ENCODE assay signal across 25 cellular contexts in the genomic region with DNA sequence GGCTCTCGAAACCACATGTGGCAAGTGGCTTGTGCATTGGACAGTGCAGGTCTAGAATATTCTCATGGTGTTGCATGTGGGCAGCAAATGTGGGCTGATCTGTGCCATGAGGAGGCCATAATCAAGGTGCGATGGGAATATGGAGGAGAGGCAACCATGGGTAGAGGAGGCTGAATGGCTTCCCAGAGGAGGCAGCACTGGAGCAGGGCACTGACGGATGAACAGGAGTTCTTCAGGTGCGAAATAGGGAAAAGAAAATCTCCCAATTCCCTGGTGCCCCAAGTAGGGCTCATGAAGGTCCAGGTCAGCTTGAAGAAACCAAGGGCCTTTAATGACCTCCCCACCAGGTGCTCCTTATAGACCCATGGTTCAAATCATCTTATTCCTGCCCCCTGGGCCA.
"Had no signal": no experiment of that assay in that cellular context is flagged by ENCODE, and none has a peak within 500 bp of the region (broad histone marks: within the 10 kb centered on the region; RNA-seq: fewer than 3 reads in every experiment).

No MANE protein-coding gene starts in this region.

- H3K27me3 ChIP-seq: neural progenitor cell, suprapubic skin, transverse colon, vagina had no signal

- H3K27me3 Mint-ChIP-seq: effector memory CD8-positive, alpha-beta T cell; memory B cell; naive B cell; natural killer cell treated with Interleukin-12 subunit alpha and Interleukin-12 subunit beta and Interleukin-15 and Interleukin-18, amount 100 ng/mL, for 72 hours; stimulated activated naive CD8-positive, alpha-beta T cell treated with anti-CD3 and anti-CD28 coated beads, Interleukin-15, amount 100 ng/mL, for 72 hours had no signal

- ATAC-seq: effector memory CD8-positive, alpha-beta T cell; left lobe of liver; mucosa of descending colon; natural killer cell treated with Interleukin-12 subunit alpha and Interleukin-12 subunit beta and Interleukin-15 and Interleukin-18, amount 100 ng/mL, for 72 hours; sciatic nerve; stimulated activated naive CD8-positive, alpha-beta T cell treated with anti-CD3 and anti-CD28 coated beads, Interleukin-15, amount 100 ng/mL, for 72 hours had no signal

- H3K4me3 ChIP-seq: lung, mucosa of descending colon, neural progenitor cell, smooth muscle cell, suprapubic skin, transverse colon, vagina had no signal

- H3K4me3 Mint-ChIP-seq: effector memory CD8-positive, alpha-beta T cell; memory B cell; mesothelial cell of epicardium; natural killer cell treated with Interleukin-12 subunit alpha and Interleukin-12 subunit beta and Interleukin-15 and Interleukin-18, amount 100 ng/mL, for 72 hours; neural progenitor cell; stimulated activated naive CD8-positive, alpha-beta T cell treated with anti-CD3 and anti-CD28 coated beads, Interleukin-15, amount 100 ng/mL, for 72 hours had no signal

- H3K4me2 ChIP-seq: neural progenitor cell, smooth muscle cell had no signal

- H3K9ac ChIP-seq: neural progenitor cell, parathyroid adenoma had no signal

- H3K36me3 Mint-ChIP-seq: memory B cell; naive B cell; natural killer cell treated with Interleukin-12 subunit alpha and Interleukin-12 subunit beta and Interleukin-15 and Interleukin-18, amount 100 ng/mL, for 72 hours; neural progenitor cell had no signal

- H3K4me1 ChIP-seq: parathyroid adenoma had no signal

- H3K79me2 ChIP-seq: parathyroid adenoma had no signal

- H3K9me3 Mint-ChIP-seq: effector memory CD8-positive, alpha-beta T cell; natural killer cell treated with Interleukin-12 subunit alpha and Interleukin-12 subunit beta and Interleukin-15 and Interleukin-18, amount 100 ng/mL, for 72 hours had no signal

- H2AFZ ChIP-seq: neural progenitor cell, parathyroid adenoma had no signal

- H3K36me3 ChIP-seq: neural progenitor cell, suprapubic skin, transverse colon, vagina had no signal

- H3K27ac ChIP-seq: neural progenitor cell, parathyroid adenoma, suprapubic skin, transverse colon, vagina had no signal

- DNase-seq: cortex of kidney; effector memory CD8-positive, alpha-beta T cell; hypothalamus; kidney; mucosa of descending colon; naive B cell; stimulated activated CD4-positive, alpha-beta T cell treated with anti-CD3 and anti-CD28 coated beads, Interleukin-12 subunit alpha, Interleukin-12 subunit beta, amount 100 ng/mL, for 4 hours; stimulated activated CD4-positive, alpha-beta T cell treated with anti-CD3 and anti-CD28 coated beads, Interleukin-1b, Interleukin-23, amount 100 ng/mL, for 48 hours; stimulated activated CD4-positive, alpha-beta T cell treated with anti-CD3 and anti-CD28 coated beads, Interleukin-4, amount 100 ng/mL, for 1 hour; stimulated activated CD8-positive, alpha-beta memory T cell treated with anti-CD3 and anti-CD28 coated beads, Interleukin-4, amount 100 ng/mL, for 48 hours; stimulated activated naive CD4-positive, alpha-beta T cell; stimulated activated naive CD8-positive, alpha-beta T cell treated with anti-CD3 and anti-CD28 coated beads, Interleukin-15, amount 100 ng/mL, for 72 hours; transverse colon had no signal

- H3K27ac Mint-ChIP-seq: memory B cell; mesothelial cell of epicardium; natural killer cell treated with Interleukin-12 subunit alpha and Interleukin-12 subunit beta and Interleukin-15 and Interleukin-18, amount 100 ng/mL, for 72 hours; neural progenitor cell; progenitor cell of endocrine pancreas; stimulated activated naive CD8-positive, alpha-beta T cell treated with anti-CD3 and anti-CD28 coated beads, Interleukin-15, amount 100 ng/mL, for 72 hours had no signal

- H3K9me3 ChIP-seq: vagina had no signal
